ENCODE assay signal across 7 cellular contexts in genomic region chr9:89112243-89112642, GRCh38.
"Had no signal": no experiment of that assay in that cellular context is flagged by ENCODE, and none has a peak within 500 bp of the region (broad histone marks: within the 10 kb centered on the region; RNA-seq: fewer than 3 reads in every experiment).

No MANE protein-coding gene starts in this region.

- H3K36me3 ChIP-seq: HAP-1 had no signal

- DNase-seq: GM23248, GOT3, H7, HFFc6 had no signal

- H3K27ac Mint-ChIP-seq: HFFc6 had no signal

- H3K4me1 ChIP-seq: HAP-1 had no signal

- H3K9me3 Mint-ChIP-seq: HFFc6 had no signal

- H3K4me3 Mint-ChIP-seq: HFFc6 had no signal

- H3K4me3 ChIP-seq: GM23248, HAP-1, K562 had no signal

- H3K27ac ChIP-seq: GM23248, HL-60 had no signal

- H3K9me3 ChIP-seq: HAP-1 had no signal
